In genomic region chr1:60244906-60245305, GRCh38 we compare ENCODE assay signal across 22 cellular contexts.
"Had no signal": no experiment of that assay in that cellular context is flagged by ENCODE, and none has a peak within 500 bp of the region (broad histone marks: within the 10 kb centered on the region; RNA-seq: fewer than 3 reads in every experiment).

No MANE protein-coding gene starts in this region.

- H3K4me1 ChIP-seq: foreskin keratinocyte, heart left ventricle, left lung, lower lobe of right lung had no signal

- H3K27me3 ChIP-seq: dorsolateral prefrontal cortex, esophagus muscularis mucosa, foreskin keratinocyte, gastroesophageal sphincter, heart left ventricle, hepatocyte, left lung had no signal

- ATAC-seq: foreskin keratinocyte; heart left ventricle; left lung; left ventricle myocardium superior; lower lobe of right lung; naive thymus-derived CD4-positive, alpha-beta T cell had no signal

- H3K27ac ChIP-seq: coronary artery, dorsolateral prefrontal cortex, esophagus muscularis mucosa, foreskin keratinocyte, gastroesophageal sphincter, heart left ventricle, hepatocyte, left lung, lower lobe of right lung had no signal

- H3K4me3 ChIP-seq: coronary artery, dorsolateral prefrontal cortex, esophagus muscularis mucosa, gastroesophageal sphincter, heart left ventricle, hepatocyte, left lung, lower lobe of right lung had no signal

- H3K79me2 ChIP-seq: hepatocyte had no signal

- H2AFZ ChIP-seq: hepatocyte had no signal

- H3K4me2 ChIP-seq: hepatocyte had no signal

- DNase-seq: dermis blood vessel endothelial cell; dorsolateral prefrontal cortex; effector CD4-positive, alpha-beta T cell; effector memory CD4-positive, alpha-beta T cell; foreskin keratinocyte; heart left ventricle; hypothalamus; immature natural killer cell; islet precursor cell; kidney; kidney glomerular epithelial cell; left lung; left ventricle myocardium superior; lower lobe of right lung; mesenchymal stem cell; naive thymus-derived CD4-positive, alpha-beta T cell had no signal

- H3K9me3 ChIP-seq: left lung, lower lobe of right lung had no signal

- H3K36me3 ChIP-seq: esophagus muscularis mucosa, gastroesophageal sphincter, heart left ventricle, left lung, lower lobe of right lung had no signal

- FAIRE-seq: endothelial cell of umbilical vein, frontal cortex, kidney had no signal
